In the genomic region with DNA sequence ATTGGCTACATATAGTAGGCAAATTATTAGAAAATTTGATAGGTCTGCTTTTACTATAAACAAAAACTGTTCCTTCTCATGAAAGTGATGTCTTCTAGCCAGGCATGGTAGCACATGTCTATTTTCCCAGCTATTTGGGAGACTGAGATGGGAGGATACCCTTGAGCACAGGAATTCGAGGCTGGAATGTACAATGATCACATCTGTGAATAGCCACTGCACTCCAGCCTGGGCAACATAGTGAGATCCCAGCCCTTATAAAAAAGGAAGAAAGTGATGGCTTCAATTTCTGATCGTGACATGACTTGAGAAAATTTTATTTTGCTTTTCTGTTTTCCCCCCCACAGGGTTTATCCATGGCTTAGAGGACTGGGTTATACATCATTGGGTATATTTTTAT, we compare ENCODE assay signal across 33 cellular contexts. TPM values are rescaled to one million over a fixed set of nuclear protein-coding genes. Genes with fewer than 3 reads are reported as not detected.
"Had no signal": no experiment of that assay in that cellular context is flagged by ENCODE, and none has a peak within 500 bp of the region (broad histone marks: within the 10 kb centered on the region; RNA-seq: fewer than 3 reads in every experiment).

No MANE protein-coding gene starts in this region.

- DNase-seq: colonic mucosa; cortex of kidney; effector CD8-positive, alpha-beta T cell; effector memory CD8-positive, alpha-beta T cell; endodermal cell; erythroblast; esophagus squamous epithelium; foreskin fibroblast; foreskin melanocyte; gastrocnemius medialis; glutamatergic neuron; head of caudate nucleus; heart right ventricle; hippocampal formation; left cardiac atrium; left lung; left ventricle myocardium superior; lower lobe of right lung; mesenchymal stem cell; mucosa of descending colon; naive B cell had no signal

- H3K4me1 Mint-ChIP-seq: endodermal cell, naive B cell had no signal

- H3K27me3 Mint-ChIP-seq: dendritic cell treated with granulocyte-macrophage colony-stimulating factor and Interleukin-4, amounts not matched to agents 40 ng/mL and 50 ng/mL, for 4 days; effector memory CD8-positive, alpha-beta T cell; naive B cell had no signal

- H3K4me1 ChIP-seq: colonic mucosa, gastrocnemius medialis, heart right ventricle, lower lobe of right lung had no signal

- H3K9me3 ChIP-seq: colonic mucosa, esophagus squamous epithelium, gastrocnemius medialis, heart right ventricle, left lung, lower lobe of right lung, mucosa of descending colon had no signal

- H3K4me3 Mint-ChIP-seq: dendritic cell treated with granulocyte-macrophage colony-stimulating factor and Interleukin-4, amounts not matched to agents 40 ng/mL and 50 ng/mL, for 4 days; effector memory CD8-positive, alpha-beta T cell; endodermal cell; mesothelial cell of epicardium; naive B cell had no signal

- H3K27me3 ChIP-seq: colonic mucosa, esophagus squamous epithelium, gastrocnemius medialis, heart right ventricle, left lung had no signal

- H3K36me3 ChIP-seq: colonic mucosa, gastrocnemius medialis had no signal

- H3K27ac Mint-ChIP-seq: dendritic cell treated with granulocyte-macrophage colony-stimulating factor and Interleukin-4, amounts not matched to agents 40 ng/mL and 50 ng/mL, for 4 days; effector memory CD8-positive, alpha-beta T cell; endodermal cell; mesothelial cell of epicardium; naive B cell had no signal

- H3K4me3 ChIP-seq: colonic mucosa, esophagus squamous epithelium, gastrocnemius medialis, heart right ventricle, left lung, lower lobe of right lung, mucosa of descending colon had no signal

- H3K27ac ChIP-seq: colonic mucosa, epithelial cell of prostate, gastrocnemius medialis, heart right ventricle, left lung, lower lobe of right lung had no signal

- H3K9me3 Mint-ChIP-seq: dendritic cell treated with granulocyte-macrophage colony-stimulating factor and Interleukin-4, amounts not matched to agents 40 ng/mL and 50 ng/mL, for 4 days; effector memory CD8-positive, alpha-beta T cell; endodermal cell; mesothelial cell of epicardium; naive B cell had no signal

- ATAC-seq: effector memory CD8-positive, alpha-beta T cell; gastrocnemius medialis; heart right ventricle; left cardiac atrium; left lung; left ventricle myocardium superior; lower lobe of right lung had no signal

- FAIRE-seq: endometrium, islet of Langerhans, keratinocyte had no signal

RNA-seq across cellular contexts. Expression of a gene that starts 19.5 kb away (rescaled TPM):
- total RNA-seq: dermis microvascular lymphatic vessel endothelial cell, endodermal cell, glomerular endothelial cell, heart right ventricle, kidney epithelial cell, left cardiac atrium, left ventricle myocardium superior, lower lobe of right lung, lung microvascular endothelial cell, mesenteric fat pad, mesothelial cell of epicardium, myocyte had no signal
- polyA plus RNA-seq: heart right ventricle, keratinocyte had no signal
